ENCODE assay signal across 1 cellular context in the genomic region with DNA sequence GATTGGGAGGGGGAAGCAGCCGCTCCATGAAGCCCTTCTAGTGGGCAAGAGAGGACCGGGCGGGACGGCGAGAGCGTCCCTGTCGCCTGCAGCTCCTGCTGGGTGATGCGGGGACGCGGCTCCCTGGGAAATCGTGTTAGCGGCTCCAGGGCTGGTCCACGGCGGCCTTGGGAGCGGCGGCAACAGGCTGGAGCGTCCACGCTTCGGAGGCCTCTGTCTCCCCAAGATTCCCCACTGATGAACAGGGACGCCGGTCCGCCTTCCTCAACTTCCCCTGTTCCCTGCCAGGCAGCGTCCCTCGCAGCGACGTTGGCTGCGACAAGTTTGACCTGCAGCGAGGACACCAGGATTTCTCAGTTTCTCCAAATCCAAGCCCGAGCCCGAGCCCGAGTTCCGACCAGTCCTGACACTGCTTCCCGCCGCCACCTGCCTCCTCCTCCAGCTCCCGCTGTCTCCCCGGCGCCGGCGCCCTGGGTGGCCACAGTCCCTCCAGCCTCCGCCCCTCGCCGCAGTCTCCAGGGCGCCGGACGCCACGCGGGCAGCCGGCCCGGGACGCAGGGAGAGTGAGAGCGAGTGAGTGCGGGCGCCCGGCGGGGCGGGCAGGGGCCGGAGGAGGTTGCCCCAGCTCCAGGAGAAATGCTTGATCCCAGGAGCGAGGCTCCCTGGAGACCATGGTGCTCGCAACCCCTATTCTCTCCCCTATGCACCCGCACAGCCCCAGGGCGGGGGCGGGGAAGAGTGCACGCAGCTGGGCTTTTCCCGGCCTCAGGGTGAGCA.
TF ChIP-seq lines count a peak whose summit lies in the region.

No MANE protein-coding gene starts in this region.

TF ChIP-seq in HEK293, 187 proteins besides CTCF, POLR2A, EP300 and RAD21 (continued from another document and continues in another):
- TF ChIP-seq ZBTB20 (tag by site-specific recombination; IDR thresholded peaks at IDR 0.05) (peak; percentile 69), ZNF248 (tag by site-specific recombination; IDR thresholded peaks at IDR 0.05) (no peak), ZNF660 (tag by site-specific recombination; IDR thresholded peaks at IDR 0.05) (no peak), KLF17 (tag by site-specific recombination; IDR thresholded peaks at IDR 0.05) (no peak), MYNN (tag by site-specific recombination; IDR thresholded peaks at IDR 0.05; ENCODE audit: borderline replicate concordance) (no peak), ZNF335 (tag by site-specific recombination; conservative IDR thresholded peaks at IDR 0.05) (peak; percentile 87), ELK4 (IDR thresholded peaks at IDR 0.05; ENCODE audit: borderline replicate concordance, low read depth, low read length) (no peak), SCRT2 (tag by site-specific recombination; IDR thresholded peaks at IDR 0.05) (peak; percentile 84), ZBTB17 (tag by site-specific recombination; IDR thresholded peaks at IDR 0.05) (no peak), ZNF121 (tag by site-specific recombination; IDR thresholded peaks at IDR 0.05) (no peak), FEZF1 (tag by site-specific recombination; IDR thresholded peaks at IDR 0.05) (no peak), YY1 (tag by site-specific recombination; IDR thresholded peaks at IDR 0.05) (no peak), ZNF292 (tag by site-specific recombination; IDR thresholded peaks at IDR 0.05; ENCODE audit: borderline replicate concordance, low read depth) (no peak), ZNF561 (tag by site-specific recombination; IDR thresholded peaks at IDR 0.05; ENCODE audit: borderline replicate concordance) (no peak), ZNF423 (tag by site-specific recombination; IDR thresholded peaks at IDR 0.05) (peak; percentile 61), ZNF664 (tag by site-specific recombination; IDR thresholded peaks at IDR 0.05) (no peak), ZNF747 (tag by site-specific recombination; IDR thresholded peaks at IDR 0.05) (no peak), ZNF792 (tag by site-specific recombination; IDR thresholded peaks at IDR 0.05) (no peak), ZNF10 (tag by site-specific recombination; IDR thresholded peaks at IDR 0.05) (no peak), ZNF707 (tag by site-specific recombination; IDR thresholded peaks at IDR 0.05) (no peak), ZNF398 (tag by site-specific recombination; IDR thresholded peaks at IDR 0.05) (no peak), MZF1 (tag by site-specific recombination; IDR thresholded peaks at IDR 0.05; ENCODE audit: borderline replicate concordance) (no peak), ZSCAN23 (tag by site-specific recombination; IDR thresholded peaks at IDR 0.05) (no peak), HOXD13 (CRISPR knock-in tag; IDR thresholded peaks at IDR 0.05; ENCODE audit: borderline replicate concordance) (no peak), HOXC10 (CRISPR knock-in tag; IDR thresholded peaks at IDR 0.05) (no peak), ZBTB48 (tag by site-specific recombination; IDR thresholded peaks at IDR 0.05) (0 out of 2 replicates have a peak, but pooled peaks have one; percentile 45), ZNF391 (tag by site-specific recombination; IDR thresholded peaks at IDR 0.05; ENCODE audit: borderline replicate concordance, low read depth) (0 out of 2 replicates have a peak, but pooled peaks have one; percentile 53), ZNF639 (tag by site-specific recombination; IDR thresholded peaks at IDR 0.05) (no peak), KLF9 (tag by site-specific recombination; IDR thresholded peaks at IDR 0.05; ENCODE audit: low read depth) (0 out of 2 replicates have a peak, but pooled peaks have one; percentile 31), SP3 (tag by site-specific recombination; IDR thresholded peaks at IDR 0.05) (no peak), ZNF449 (tag by site-specific recombination; IDR thresholded peaks at IDR 0.05) (no peak), ZNF529 (tag by site-specific recombination; IDR thresholded peaks at IDR 0.05; ENCODE audit: insufficient replicate concordance) (no peak), ZNF610 (tag by site-specific recombination; IDR thresholded peaks at IDR 0.05; ENCODE audit: borderline replicate concordance) (no peak), ZFP41 (tag by site-specific recombination; IDR thresholded peaks at IDR 0.05; ENCODE audit: borderline replicate concordance) (no peak), ZNF621 (tag by site-specific recombination; IDR thresholded peaks at IDR 0.05) (no peak), ZNF112 (tag by site-specific recombination; IDR thresholded peaks at IDR 0.05) (no peak), ZNF544 (tag by site-specific recombination; IDR thresholded peaks at IDR 0.05) (no peak), ZFP37 (tag by site-specific recombination; IDR thresholded peaks at IDR 0.05) (no peak)
- TF ChIP-seq, protein P1, sequence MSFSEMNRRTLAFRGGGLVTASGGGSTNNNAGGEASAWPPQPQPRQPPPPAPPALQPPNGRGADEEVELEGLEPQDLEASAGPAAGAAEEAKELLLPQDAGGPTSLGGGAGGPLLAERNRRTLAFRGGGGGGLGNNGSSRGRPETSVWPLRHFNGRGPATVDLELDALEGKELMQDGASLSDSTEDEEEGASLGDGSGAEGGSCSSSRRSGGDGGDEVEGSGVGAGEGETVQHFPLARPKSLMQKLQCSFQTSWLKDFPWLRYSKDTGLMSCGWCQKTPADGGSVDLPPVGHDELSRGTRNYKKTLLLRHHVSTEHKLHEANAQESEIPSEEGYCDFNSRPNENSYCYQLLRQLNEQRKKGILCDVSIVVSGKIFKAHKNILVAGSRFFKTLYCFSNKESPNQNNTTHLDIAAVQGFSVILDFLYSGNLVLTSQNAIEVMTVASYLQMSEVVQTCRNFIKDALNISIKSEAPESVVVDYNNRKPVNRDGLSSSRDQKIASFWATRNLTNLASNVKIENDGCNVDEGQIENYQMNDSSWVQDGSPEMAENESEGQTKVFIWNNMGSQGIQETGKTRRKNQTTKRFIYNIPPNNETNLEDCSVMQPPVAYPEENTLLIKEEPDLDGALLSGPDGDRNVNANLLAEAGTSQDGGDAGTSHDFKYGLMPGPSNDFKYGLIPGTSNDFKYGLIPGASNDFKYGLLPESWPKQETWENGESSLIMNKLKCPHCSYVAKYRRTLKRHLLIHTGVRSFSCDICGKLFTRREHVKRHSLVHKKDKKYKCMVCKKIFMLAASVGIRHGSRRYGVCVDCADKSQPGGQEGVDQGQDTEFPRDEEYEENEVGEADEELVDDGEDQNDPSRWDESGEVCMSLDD (tag by site-specific recombination; IDR thresholded peaks at IDR 0.05): no peak
- TF ChIP-seq, protein P2, sequence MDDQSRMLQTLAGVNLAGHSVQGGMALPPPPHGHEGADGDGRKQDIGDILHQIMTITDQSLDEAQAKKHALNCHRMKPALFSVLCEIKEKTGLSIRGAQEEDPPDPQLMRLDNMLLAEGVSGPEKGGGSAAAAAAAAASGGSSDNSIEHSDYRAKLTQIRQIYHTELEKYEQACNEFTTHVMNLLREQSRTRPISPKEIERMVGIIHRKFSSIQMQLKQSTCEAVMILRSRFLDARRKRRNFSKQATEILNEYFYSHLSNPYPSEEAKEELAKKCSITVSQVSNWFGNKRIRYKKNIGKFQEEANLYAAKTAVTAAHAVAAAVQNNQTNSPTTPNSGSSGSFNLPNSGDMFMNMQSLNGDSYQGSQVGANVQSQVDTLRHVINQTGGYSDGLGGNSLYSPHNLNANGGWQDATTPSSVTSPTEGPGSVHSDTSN (CRISPR knock-in tag; IDR thresholded peaks at IDR 0.05): no peak
- TF ChIP-seq, protein P3, sequence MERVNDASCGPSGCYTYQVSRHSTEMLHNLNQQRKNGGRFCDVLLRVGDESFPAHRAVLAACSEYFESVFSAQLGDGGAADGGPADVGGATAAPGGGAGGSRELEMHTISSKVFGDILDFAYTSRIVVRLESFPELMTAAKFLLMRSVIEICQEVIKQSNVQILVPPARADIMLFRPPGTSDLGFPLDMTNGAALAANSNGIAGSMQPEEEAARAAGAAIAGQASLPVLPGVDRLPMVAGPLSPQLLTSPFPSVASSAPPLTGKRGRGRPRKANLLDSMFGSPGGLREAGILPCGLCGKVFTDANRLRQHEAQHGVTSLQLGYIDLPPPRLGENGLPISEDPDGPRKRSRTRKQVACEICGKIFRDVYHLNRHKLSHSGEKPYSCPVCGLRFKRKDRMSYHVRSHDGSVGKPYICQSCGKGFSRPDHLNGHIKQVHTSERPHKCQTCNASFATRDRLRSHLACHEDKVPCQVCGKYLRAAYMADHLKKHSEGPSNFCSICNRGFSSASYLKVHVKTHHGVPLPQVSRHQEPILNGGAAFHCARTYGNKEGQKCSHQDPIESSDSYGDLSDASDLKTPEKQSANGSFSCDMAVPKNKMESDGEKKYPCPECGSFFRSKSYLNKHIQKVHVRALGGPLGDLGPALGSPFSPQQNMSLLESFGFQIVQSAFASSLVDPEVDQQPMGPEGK (tag by site-specific recombination; IDR thresholded peaks at IDR 0.05): no peak; the same call in 1 of the 2 replicates
- TF ChIP-seq, protein P4, sequence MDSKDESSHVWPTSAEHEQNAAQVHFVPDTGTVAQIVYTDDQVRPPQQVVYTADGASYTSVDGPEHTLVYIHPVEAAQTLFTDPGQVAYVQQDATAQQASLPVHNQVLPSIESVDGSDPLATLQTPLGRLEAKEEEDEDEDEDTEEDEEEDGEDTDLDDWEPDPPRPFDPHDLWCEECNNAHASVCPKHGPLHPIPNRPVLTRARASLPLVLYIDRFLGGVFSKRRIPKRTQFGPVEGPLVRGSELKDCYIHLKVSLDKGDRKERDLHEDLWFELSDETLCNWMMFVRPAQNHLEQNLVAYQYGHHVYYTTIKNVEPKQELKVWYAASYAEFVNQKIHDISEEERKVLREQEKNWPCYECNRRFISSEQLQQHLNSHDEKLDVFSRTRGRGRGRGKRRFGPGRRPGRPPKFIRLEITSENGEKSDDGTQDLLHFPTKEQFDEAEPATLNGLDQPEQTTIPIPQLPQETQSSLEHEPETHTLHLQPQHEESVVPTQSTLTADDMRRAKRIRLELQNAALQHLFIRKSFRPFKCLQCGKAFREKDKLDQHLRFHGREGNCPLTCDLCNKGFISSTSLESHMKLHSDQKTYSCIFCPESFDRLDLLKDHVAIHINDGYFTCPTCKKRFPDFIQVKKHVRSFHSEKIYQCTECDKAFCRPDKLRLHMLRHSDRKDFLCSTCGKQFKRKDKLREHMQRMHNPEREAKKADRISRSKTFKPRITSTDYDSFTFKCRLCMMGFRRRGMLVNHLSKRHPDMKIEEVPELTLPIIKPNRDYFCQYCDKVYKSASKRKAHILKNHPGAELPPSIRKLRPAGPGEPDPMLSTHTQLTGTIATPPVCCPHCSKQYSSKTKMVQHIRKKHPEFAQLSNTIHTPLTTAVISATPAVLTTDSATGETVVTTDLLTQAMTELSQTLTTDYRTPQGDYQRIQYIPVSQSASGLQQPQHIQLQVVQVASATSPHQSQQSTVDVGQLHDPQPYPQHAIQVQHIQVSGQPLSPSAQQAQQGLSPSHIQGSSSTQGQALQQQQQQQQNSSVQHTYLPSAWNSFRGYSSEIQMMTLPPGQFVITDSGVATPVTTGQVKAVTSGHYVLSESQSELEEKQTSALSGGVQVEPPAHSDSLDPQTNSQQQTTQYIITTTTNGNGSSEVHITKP (tag by site-specific recombination; IDR thresholded peaks at IDR 0.05): no peak
